24 cellular contexts compared by ENCODE assay signal in the genomic region with DNA sequence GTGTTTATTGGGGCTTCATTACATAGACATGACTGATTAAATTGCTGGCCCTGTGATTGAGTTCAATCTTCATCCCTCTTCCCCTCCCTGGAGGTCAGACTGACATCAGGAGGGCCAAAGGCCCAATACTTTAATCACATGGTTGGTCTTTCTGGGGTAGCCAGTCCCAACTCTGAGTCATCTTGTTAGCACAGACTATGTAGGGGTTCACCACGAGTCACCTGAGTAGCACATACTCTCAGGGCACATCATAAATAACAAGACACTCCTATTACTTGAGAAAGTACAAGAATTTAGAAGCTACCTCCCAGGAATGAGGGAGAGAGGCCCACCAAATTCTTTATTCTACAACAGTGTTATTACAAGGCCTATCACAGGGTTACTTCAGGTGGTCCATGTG. TPM values are rescaled to one million over a fixed set of nuclear protein-coding genes. Genes with fewer than 3 reads are reported as not detected.
DNase-seq lines count a peak whose midpoint lies in the region; ATAC-seq, FAIRE-seq and TF ChIP-seq lines count a peak whose summit lies in the region.
"Had no signal": no experiment of that assay in that cellular context is flagged by ENCODE, and none has a peak within 500 bp of the region (broad histone marks: within the 10 kb centered on the region; RNA-seq: fewer than 3 reads in every experiment).

No MANE protein-coding gene starts in this region.

- H3K36me3 ChIP-seq in bronchial epithelial cell (ENCODE audit: control insufficient read depth, insufficient read depth, low read length): peaks cover 1% of the 10 kb centered on the region
- H3K36me3 ChIP-seq: prostate gland had no signal

- no peak overlapping the region for H3K4me3 Mint-ChIP-seq in stimulated activated naive CD8-positive, alpha-beta T cell treated with anti-CD3 and anti-CD28 coated beads, Interleukin-15, amount 100 ng/mL, for 72 hours
- H3K4me3 Mint-ChIP-seq: activated naive CD8-positive, alpha-beta T cell treated with anti-CD3 and anti-CD28 coated beads, Interleukin-2, amount 10 ng/mL, durations not matched to agents 7 days and 5 days; brain; CD4-positive, alpha-beta memory T cell had no signal

- H3K4me1 Mint-ChIP-seq in stimulated activated naive CD8-positive, alpha-beta T cell treated with anti-CD3 and anti-CD28 coated beads, Interleukin-15, amount 100 ng/mL, for 72 hours: peaks cover 1% of the 10 kb centered on the region
- H3K4me1 Mint-ChIP-seq: brain; CD4-positive, alpha-beta memory T cell had no signal

- H3K9me3 Mint-ChIP-seq in stimulated activated naive CD8-positive, alpha-beta T cell treated with anti-CD3 and anti-CD28 coated beads, Interleukin-15, amount 100 ng/mL, for 72 hours: no peaks in the 10 kb centered on the region
- H3K9me3 Mint-ChIP-seq: activated naive CD8-positive, alpha-beta T cell treated with anti-CD3 and anti-CD28 coated beads, Interleukin-2, amount 10 ng/mL, durations not matched to agents 7 days and 5 days; brain; CD4-positive, alpha-beta memory T cell had no signal

- no peak for TF ChIP-seq CTCF in bronchial epithelial cell (IDR thresholded peaks at IDR 0.05; ENCODE audit: insufficient read depth, low read length, severe bottlenecking)

- no peaks in the 10 kb centered on the region for H3K27me3 ChIP-seq in bronchial epithelial cell (ENCODE audit: control insufficient read depth, insufficient read depth, low read length)

- H3K27me3 Mint-ChIP-seq in stimulated activated naive CD8-positive, alpha-beta T cell treated with anti-CD3 and anti-CD28 coated beads, Interleukin-15, amount 100 ng/mL, for 72 hours: no peaks in the 10 kb centered on the region
- H3K27me3 Mint-ChIP-seq: activated naive CD8-positive, alpha-beta T cell treated with anti-CD3 and anti-CD28 coated beads, Interleukin-2, amount 10 ng/mL, durations not matched to agents 7 days and 5 days; CD4-positive, alpha-beta memory T cell had no signal

- peak; percentile 70 for ATAC-seq in HG02759 (IDR thresholded peaks at IDR 0.05; ENCODE audit: unreplicated experiment)
- no peak for ATAC-seq in stimulated activated naive CD8-positive, alpha-beta T cell treated with anti-CD3 and anti-CD28 coated beads, Interleukin-15, amount 100 ng/mL, for 72 hours

- H3K27ac Mint-ChIP-seq in stimulated activated naive CD8-positive, alpha-beta T cell treated with anti-CD3 and anti-CD28 coated beads, Interleukin-15, amount 100 ng/mL, for 72 hours: no peak overlapping the region
- H3K27ac Mint-ChIP-seq: activated naive CD8-positive, alpha-beta T cell treated with anti-CD3 and anti-CD28 coated beads, Interleukin-2, amount 10 ng/mL, durations not matched to agents 7 days and 5 days; brain; CD4-positive, alpha-beta memory T cell had no signal

- DNase-seq in EH (ENCODE audit: low read depth): peak; percentile 41
- peak; percentile 63 for DNase-seq in bronchial epithelial cell (ENCODE audit: low read depth)
- DNase-seq in kidney glomerular epithelial cell (lab: John Stamatoyannopoulos, UW): peak; percentile 6
- DNase-seq in GM19239 (ENCODE audit: insufficient read length, low spot score): no peak
- DNase-seq in effector CD4-positive, alpha-beta T cell: no peak
- no peak for DNase-seq in stimulated activated naive CD8-positive, alpha-beta T cell treated with anti-CD3 and anti-CD28 coated beads, Interleukin-15, amount 100 ng/mL, for 72 hours
- DNase-seq: activated CD4-positive, alpha-beta T cell treated with anti-CD3 and anti-CD28 coated beads for 4 hours; activated CD8-positive, alpha-beta memory T cell treated with anti-CD3 and anti-CD28 coated beads, Interleukin-2, amount 50 U/mL, for 48 hours; activated naive CD8-positive, alpha-beta T cell treated with anti-CD3 and anti-CD28 coated beads, Interleukin-2, amount 10 ng/mL, durations not matched to agents 7 days and 5 days; CD4-positive, alpha-beta memory T cell; cortex of kidney; foreskin melanocyte; GDM1; hypothalamus; islet precursor cell; NCI-H1436; NCI-H524; NK-92 treated with Interleukin-12 subunit alpha and Interleukin-12 subunit beta, amount 100 ng/mL, for 24 hours; T-helper 2 cell had no signal

- no peak overlapping the region for H3K4me3 ChIP-seq in bronchial epithelial cell (ENCODE audit: low read depth, low read length)
- H3K4me3 ChIP-seq: prostate gland had no signal

- FAIRE-seq in bronchial epithelial cell (lab: Jason Lieb, UNC): no peak
- FAIRE-seq in GM19239 (lab: Jason Lieb, UNC): no peak
- FAIRE-seq: endometrium, RCC 7860 had no signal

RNA-seq across cellular contexts. Expression of gene GINS1, which starts 11.3 kb away (rescaled TPM):
- 1.1 and 1.4 TPM in 2 replicates for total RNA-seq in bronchial epithelial cell

RNA-seq across cellular contexts. Expression of gene ABHD12, which starts 28.1 kb away (rescaled TPM):
- 21.6 and 33.0 TPM in 2 replicates for total RNA-seq in bronchial epithelial cell

Comparison
In these comparisons a context has a peak if more than half of its experiments do, and no peak if none do; other contexts are left out.
1. DNase-seq: peak in EH (single experiment), bronchial epithelial cell (single experiment) and kidney glomerular epithelial cell (single experiment); none in GM19239 (single experiment), effector CD4-positive, alpha-beta T cell (single experiment) and stimulated activated naive CD8-positive, alpha-beta T cell treated with anti-CD3 and anti-CD28 coated beads, Interleukin-15, amount 100 ng/mL, for 72 hours (0 of 2).